ENCODE assay signal across 10 cellular contexts in the genomic region with DNA sequence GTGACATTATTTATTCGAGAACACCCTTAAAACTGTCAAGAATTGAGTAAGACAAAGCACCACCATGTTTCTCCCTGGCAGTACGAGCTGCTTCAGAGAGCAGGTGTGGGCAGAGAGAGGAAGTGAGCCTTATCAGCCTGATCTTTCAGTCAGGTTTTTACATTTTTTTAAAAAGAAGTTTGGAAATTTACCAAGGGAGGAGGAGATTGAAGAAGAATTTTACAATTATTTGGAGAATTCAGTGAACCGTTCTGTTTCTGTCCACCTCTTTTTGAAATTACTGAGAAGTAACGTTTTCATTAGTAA.
A peak's percentile ranks its signal among the peaks of the same experiment; 100 is the strongest.
DNase-seq lines count a peak whose midpoint lies in the region; ATAC-seq and TF ChIP-seq lines count a peak whose summit lies in the region.
"Had no signal": no experiment of that assay in that cellular context is flagged by ENCODE, and none has a peak within 500 bp of the region (broad histone marks: within the 10 kb centered on the region; RNA-seq: fewer than 3 reads in every experiment).

No MANE protein-coding gene starts in this region.

- ATAC-seq in HG03108 (IDR thresholded peaks at IDR 0.05; ENCODE audit: unreplicated experiment) = peak; percentile 49
- ATAC-seq in activated naive CD4-positive, alpha-beta T cell treated with anti-CD3 and anti-CD28 coated beads, Interleukin-2, amount 50 U/mL, for 72 hours = peak in 1 of 2 donors; percentile 19
- ATAC-seq: naive thymus-derived CD8-positive, alpha-beta T cell had no signal

- no peaks in the 10 kb centered on the region for H3K36me3 Mint-ChIP-seq in activated naive CD4-positive, alpha-beta T cell treated with anti-CD3 and anti-CD28 coated beads, Interleukin-2, amount 50 U/mL, for 24 hours
- H3K36me3 Mint-ChIP-seq in activated naive CD4-positive, alpha-beta T cell treated with anti-CD3 and anti-CD28 coated beads, Interleukin-2, amount 50 U/mL, for 72 hours = peaks cover 0 to 19% of the 10 kb centered on the region in 2 donors
- no peaks in the 10 kb centered on the region for H3K36me3 Mint-ChIP-seq in CD14-positive monocyte
- H3K36me3 Mint-ChIP-seq: naive thymus-derived CD8-positive, alpha-beta T cell had no signal

- WGBS in testis, 2 donors = 66 to 82% methylated on average over 4 of the region's 4 CpGs
- WGBS in tibial nerve, 2 donors = 61 to 76% methylated on average over 4 of the region's 4 CpGs

- H3K27ac ChIP-seq in testis (peak overlapping the region; percentile 28 to 81), tibial nerve (peak overlapping the region in 1 of 4 donors; percentile 55)
- H3K27ac ChIP-seq: SJSA1 had no signal

- DNase-seq in activated naive CD4-positive, alpha-beta T cell (lab: John Stamatoyannopoulos, UW) = no peak
- no peak for DNase-seq in activated naive CD4-positive, alpha-beta T cell treated with anti-CD3 and anti-CD28 coated beads, Interleukin-2, amount 50 U/mL, for 72 hours (ENCODE audit: low spot score in 2 of 2)
- DNase-seq in testis = no peak
- DNase-seq in CD14-positive monocyte (ENCODE audit: low spot score) = no peak
- DNase-seq in tibial nerve (ENCODE audit: low spot score in 2 of 2) = no peak
- no peak for DNase-seq in NCI-H1105 treated with DMSO at 0.1 percent for 48 hours (lab: John Stamatoyannopoulos, UW)

- H3K9me3 ChIP-seq in testis (no peaks in the 10 kb centered on the region), tibial nerve (peaks cover 0 to 3% (median 0%) of the 10 kb centered on the region in 4 donors)
- H3K9me3 ChIP-seq: SJSA1 had no signal

- H3K27ac Mint-ChIP-seq in activated naive CD4-positive, alpha-beta T cell treated with anti-CD3 and anti-CD28 coated beads, Interleukin-2, amount 50 U/mL, for 24 hours = no peak overlapping the region
- H3K27ac Mint-ChIP-seq in activated naive CD4-positive, alpha-beta T cell treated with anti-CD3 and anti-CD28 coated beads, Interleukin-2, amount 50 U/mL, for 72 hours = peak overlapping the region; percentile 60 to 85
- H3K27ac Mint-ChIP-seq in CD14-positive monocyte = peak overlapping the region in 1 of 7 donors; percentile 51

- intact Hi-C loops in testis (cut with DNase I; ENCODE audit: low total_unique reads) = no loop called here
- intact Hi-C loops in CD14-positive monocyte (cut with micrococcal nuclease) = no loop called here

- H3K4me3 ChIP-seq in testis = no peak overlapping the region
- no peak overlapping the region for H3K4me3 ChIP-seq in tibial nerve
- H3K4me3 ChIP-seq: SJSA1 had no signal

- no peaks in the 10 kb centered on the region for H3K36me3 ChIP-seq in testis (ENCODE audit: low read depth, missing control alignments)
- no peaks in the 10 kb centered on the region for H3K36me3 ChIP-seq in tibial nerve
- H3K36me3 ChIP-seq: SJSA1 had no signal

- TF ChIP-seq EP300 in tibial nerve (IDR thresholded peaks at IDR 0.05) = no peak

- no peaks in the 10 kb centered on the region for H3K27me3 Mint-ChIP-seq in activated naive CD4-positive, alpha-beta T cell treated with anti-CD3 and anti-CD28 coated beads, Interleukin-2, amount 50 U/mL, for 24 hours
- no peaks in the 10 kb centered on the region for H3K27me3 Mint-ChIP-seq in CD14-positive monocyte (ENCODE audit: low read depth in 3 of 3)

- H3K4me3 Mint-ChIP-seq in activated naive CD4-positive, alpha-beta T cell treated with anti-CD3 and anti-CD28 coated beads, Interleukin-2, amount 50 U/mL, for 24 hours = peak overlapping the region; percentile 8
- H3K4me3 Mint-ChIP-seq in CD14-positive monocyte = no peak overlapping the region

- no peaks in the 10 kb centered on the region for H3K27me3 ChIP-seq in testis
- no peaks in the 10 kb centered on the region for H3K27me3 ChIP-seq in tibial nerve
- H3K27me3 ChIP-seq: SJSA1 had no signal

- H3K4me1 ChIP-seq in testis (peaks cover 29% of the 10 kb centered on the region), tibial nerve (peaks cover 0 to 20% (median 9%) of the 10 kb centered on the region in 4 donors)

- no peak for TF ChIP-seq POLR2A in testis (IDR thresholded peaks at IDR 0.05)
- TF ChIP-seq POLR2A in tibial nerve (IDR thresholded peaks at IDR 0.05) = no peak

- TF ChIP-seq CTCF in testis (IDR thresholded peaks at IDR 0.05) = no peak
- TF ChIP-seq CTCF in CD14-positive monocyte (IDR thresholded peaks at IDR 0.05) = no peak
- TF ChIP-seq CTCF in tibial nerve (IDR thresholded peaks at IDR 0.05) = no peak

- H3K9me3 Mint-ChIP-seq in activated naive CD4-positive, alpha-beta T cell treated with anti-CD3 and anti-CD28 coated beads, Interleukin-2, amount 50 U/mL, for 24 hours = no peaks in the 10 kb centered on the region
- H3K9me3 Mint-ChIP-seq in activated naive CD4-positive, alpha-beta T cell treated with anti-CD3 and anti-CD28 coated beads, Interleukin-2, amount 50 U/mL, for 72 hours = peaks cover 0 to 5% of the 10 kb centered on the region in 2 donors
- no peaks in the 10 kb centered on the region for H3K9me3 Mint-ChIP-seq in CD14-positive monocyte
- H3K9me3 Mint-ChIP-seq: naive thymus-derived CD8-positive, alpha-beta T cell had no signal

- peaks cover 17% of the 10 kb centered on the region for H3K4me1 Mint-ChIP-seq in activated naive CD4-positive, alpha-beta T cell treated with anti-CD3 and anti-CD28 coated beads, Interleukin-2, amount 50 U/mL, for 24 hours
- peaks cover 13% of the 10 kb centered on the region for H3K4me1 Mint-ChIP-seq in CD14-positive monocyte
